ENCODE assay signal across 13 cellular contexts in genomic region chr6:144660545-144660944, GRCh38.
DNase-seq lines count a peak whose midpoint lies in the region; ATAC-seq and TF ChIP-seq lines count a peak whose summit lies in the region.
"Had no signal": no experiment of that assay in that cellular context is flagged by ENCODE, and none has a peak within 500 bp of the region (broad histone marks: within the 10 kb centered on the region; RNA-seq: fewer than 3 reads in every experiment).

No MANE protein-coding gene starts in this region.

- peak overlapping the region; percentile 89 for H2AK5ac ChIP-seq in mesenchymal stem cell (ENCODE audit: low read length, severe bottlenecking)

- no peak overlapping the region for H4K8ac ChIP-seq in mesenchymal stem cell (ENCODE audit: low read length)

- H3K4ac ChIP-seq in mesenchymal stem cell (ENCODE audit: low read depth in 1 of 2, low read length in 2 of 2): no peak overlapping the region

- H3K27me3 ChIP-seq in colonic mucosa: no peaks in the 10 kb centered on the region
- H3K27me3 ChIP-seq in mesenchymal stem cell (ENCODE audit: control insufficient read depth in 1 of 2, insufficient read depth in 1 of 2, low read length in 2 of 2): no peaks in the 10 kb centered on the region

- peak overlapping the region; percentile 50 for H3K27ac Mint-ChIP-seq in activated T-cell treated with anti-CD3 and anti-CD28 coated beads, Interleukin-2, amount 50 U/mL, for 72 hours
- H3K27ac Mint-ChIP-seq in stimulated activated memory B cell treated with anti-CD40 and anti-IgM and Interleukin-4, amounts not matched to agents 10 μg/mL and 1 μg/mL and 100 μg/mL, for 72 hours: no peak overlapping the region
- H3K27ac Mint-ChIP-seq: type B pancreatic cell had no signal

- H3K9me3 ChIP-seq in colonic mucosa (no peaks in the 10 kb centered on the region), mesenchymal stem cell (ENCODE audit: control insufficient read depth, low read length) (no peaks in the 10 kb centered on the region)

- H3K27me3 Mint-ChIP-seq in activated T-cell treated with anti-CD3 and anti-CD28 coated beads, Interleukin-2, amount 50 U/mL, for 72 hours (ENCODE audit: low read depth): no peaks in the 10 kb centered on the region
- no peaks in the 10 kb centered on the region for H3K27me3 Mint-ChIP-seq in stimulated activated memory B cell treated with anti-CD40 and anti-IgM and Interleukin-4, amounts not matched to agents 10 μg/mL and 1 μg/mL and 100 μg/mL, for 72 hours
- H3K27me3 Mint-ChIP-seq: type B pancreatic cell had no signal

- H2BK12ac ChIP-seq in mesenchymal stem cell (ENCODE audit: low read length in 2 of 2): no peak overlapping the region

- H3K4me1 ChIP-seq in colonic mucosa: peaks cover 5% of the 10 kb centered on the region
- peaks cover 16% of the 10 kb centered on the region for H3K4me1 ChIP-seq in mesenchymal stem cell (ENCODE audit: control insufficient read depth, insufficient read depth, low read depth, low read length)

- no peak overlapping the region for H3K14ac ChIP-seq in mesenchymal stem cell (ENCODE audit: low read length in 2 of 2)

- H3K9ac ChIP-seq in colonic mucosa (ENCODE audit: low read depth in 2 of 2, low read length in 2 of 2): peak overlapping the region in 1 of 2 donors; percentile 90
- H3K9ac ChIP-seq in mesenchymal stem cell (ENCODE audit: low read length): no peak overlapping the region

- H2AFZ ChIP-seq in mesenchymal stem cell (ENCODE audit: low read depth, low read length): no peak overlapping the region

- H3K9me3 Mint-ChIP-seq in activated T-cell treated with anti-CD3 and anti-CD28 coated beads, Interleukin-2, amount 50 U/mL, for 72 hours: no peaks in the 10 kb centered on the region
- no peaks in the 10 kb centered on the region for H3K9me3 Mint-ChIP-seq in stimulated activated memory B cell treated with anti-CD40 and anti-IgM and Interleukin-4, amounts not matched to agents 10 μg/mL and 1 μg/mL and 100 μg/mL, for 72 hours
- H3K9me3 Mint-ChIP-seq: type B pancreatic cell had no signal

- H2BK5ac ChIP-seq in mesenchymal stem cell (ENCODE audit: low read depth, low read length, poor library complexity, severe bottlenecking): peak overlapping the region; percentile 33

- H3K4me3 ChIP-seq in colonic mucosa: peak overlapping the region; percentile 25
- H3K4me3 ChIP-seq in mesenchymal stem cell (ENCODE audit: insufficient read depth in 1 of 2, low read depth in 1 of 2, low read length in 2 of 2): no peak overlapping the region

- H4K91ac ChIP-seq in mesenchymal stem cell (ENCODE audit: low read length): no peak overlapping the region

- H3K36me3 ChIP-seq in colonic mucosa: no peaks in the 10 kb centered on the region
- H3K36me3 ChIP-seq in mesenchymal stem cell (ENCODE audit: control insufficient read depth in 1 of 2, insufficient read depth in 2 of 2, low read depth in 1 of 2, low read length in 2 of 2): no peaks in the 10 kb centered on the region

- peaks cover 2% of the 10 kb centered on the region in 2 donors for H3K36me3 Mint-ChIP-seq in activated T-cell treated with anti-CD3 and anti-CD28 coated beads, Interleukin-2, amount 50 U/mL, for 72 hours (ENCODE audit: insufficient read depth in 2 of 2)
- peaks cover 13% of the 10 kb centered on the region for H3K36me3 Mint-ChIP-seq in stimulated activated memory B cell treated with anti-CD40 and anti-IgM and Interleukin-4, amounts not matched to agents 10 μg/mL and 1 μg/mL and 100 μg/mL, for 72 hours

- intact Hi-C loops in colonic mucosa (cut with DNase I): no loop called here

- H3K18ac ChIP-seq in mesenchymal stem cell (ENCODE audit: low read depth in 1 of 2, low read length in 2 of 2): no peak overlapping the region

- no peak for ATAC-seq in activated T-cell treated with anti-CD3 and anti-CD28 coated beads, Interleukin-2, amount 50 U/mL, for 72 hours (replicated peaks in 1 of 2)
- no peak for ATAC-seq in stimulated activated memory B cell treated with anti-CD40 and anti-IgM and Interleukin-4, amounts not matched to agents 10 μg/mL and 1 μg/mL and 100 μg/mL, for 72 hours

- H2BK120ac ChIP-seq in mesenchymal stem cell (ENCODE audit: low read depth, low read length): no peak overlapping the region

- H2BK15ac ChIP-seq in mesenchymal stem cell (ENCODE audit: low read depth, poor library complexity, severe bottlenecking): no peak overlapping the region

- no peak overlapping the region for H3K23ac ChIP-seq in mesenchymal stem cell (ENCODE audit: low read length in 2 of 2)

- TF ChIP-seq CTCF in colonic mucosa (IDR thresholded peaks at IDR 0.05): no peak

- no peak for DNase-seq in activated T-cell treated with anti-CD3 and anti-CD28 coated beads, Interleukin-2, amount 50 U/mL, for 72 hours
- DNase-seq in activated T-cell treated with anti-CD3 and anti-CD28 coated beads for 4 hours (no peak), colonic mucosa (peak; percentile 36), mesenchymal stem cell (no peak), T-helper 1 cell (no peak), T-helper 2 cell (no peak), superior temporal gyrus (ENCODE audit: extremely low spot score) (no peak)
- DNase-seq: activated CD8-positive, alpha-beta memory T cell treated with anti-CD3 and anti-CD28 coated beads, Interleukin-2, amount 50 U/mL, for 4 hours; MM.1S; NCI-H510A treated with DMSO at 0.1 percent for 48 hours had no signal

- peak overlapping the region; percentile 78 for H3K27ac ChIP-seq in colonic mucosa
- H3K27ac ChIP-seq in mesenchymal stem cell (ENCODE audit: low read length, poor library complexity, severe bottlenecking): peak overlapping the region; percentile 93
- H3K27ac ChIP-seq: RWPE1 had no signal

- H3K4me3 Mint-ChIP-seq in activated T-cell treated with anti-CD3 and anti-CD28 coated beads, Interleukin-2, amount 50 U/mL, for 72 hours: no peak overlapping the region
- H3K4me3 Mint-ChIP-seq in stimulated activated memory B cell treated with anti-CD40 and anti-IgM and Interleukin-4, amounts not matched to agents 10 μg/mL and 1 μg/mL and 100 μg/mL, for 72 hours: no peak overlapping the region

- no peak overlapping the region for H3K4me2 ChIP-seq in mesenchymal stem cell (ENCODE audit: low read length, poor library complexity, severe bottlenecking)

- WGBS in mesenchymal stem cell: 98% methylated on average over 5 of the region's 5 CpGs

- H3K4me1 Mint-ChIP-seq in activated T-cell treated with anti-CD3 and anti-CD28 coated beads, Interleukin-2, amount 50 U/mL, for 72 hours (ENCODE audit: low read depth): peaks cover 50% of the 10 kb centered on the region
- H3K4me1 Mint-ChIP-seq in stimulated activated memory B cell treated with anti-CD40 and anti-IgM and Interleukin-4, amounts not matched to agents 10 μg/mL and 1 μg/mL and 100 μg/mL, for 72 hours: peaks cover 56% of the 10 kb centered on the region

- H3K79me1 ChIP-seq in mesenchymal stem cell (replicated peaks; ENCODE audit: low read length, poor library complexity, severe bottlenecking): peaks cover 4% of the 10 kb centered on the region
